ENCODE assay signal across 9 cellular contexts in genomic region chr15:39193611-39194010, GRCh38.
"Had no signal": no experiment of that assay in that cellular context is flagged by ENCODE, and none has a peak within 500 bp of the region (broad histone marks: within the 10 kb centered on the region; RNA-seq: fewer than 3 reads in every experiment).

No MANE protein-coding gene starts in this region.

- H3K9me3 ChIP-seq: heart left ventricle, left ventricle myocardium inferior, uterus had no signal

- H3K4me3 Mint-ChIP-seq: T-helper 2 cell treated with Interferon-gamma antibody and Interleukin-4, amounts not matched to agents 5 μg/mL and 100 μg/mL, for 36 hours had no signal

- H3K36me3 ChIP-seq: heart left ventricle, left ventricle myocardium inferior, uterus had no signal

- H3K36me3 Mint-ChIP-seq: activated naive CD4-positive, alpha-beta T cell treated with anti-CD3 and anti-CD28 coated beads, Interleukin-2, amount 50 U/mL, for 72 hours had no signal

- H3K4me1 ChIP-seq: left ventricle myocardium inferior had no signal

- H3K4me3 ChIP-seq: heart left ventricle, left ventricle myocardium inferior, uterus had no signal

- H3K27me3 ChIP-seq: heart left ventricle, uterus had no signal

- DNase-seq: activated T-cell treated with anti-CD3 and anti-CD28 coated beads, Interleukin-2, amount 50 U/mL, for 1 hour; anterior cingulate cortex; heart left ventricle; left ventricle myocardium inferior; posterior cingulate gyrus; small intestine; uterus had no signal

- H3K27ac ChIP-seq: heart left ventricle, left ventricle myocardium inferior had no signal

- H3K27ac Mint-ChIP-seq: activated naive CD4-positive, alpha-beta T cell treated with anti-CD3 and anti-CD28 coated beads, Interleukin-2, amount 50 U/mL, for 72 hours; T-helper 2 cell treated with Interferon-gamma antibody and Interleukin-4, amounts not matched to agents 5 μg/mL and 100 μg/mL, for 36 hours had no signal

- H3K9me3 Mint-ChIP-seq: activated naive CD4-positive, alpha-beta T cell treated with anti-CD3 and anti-CD28 coated beads, Interleukin-2, amount 50 U/mL, for 72 hours; T-helper 2 cell treated with Interferon-gamma antibody and Interleukin-4, amounts not matched to agents 5 μg/mL and 100 μg/mL, for 36 hours had no signal

- ATAC-seq: activated naive CD4-positive, alpha-beta T cell treated with anti-CD3 and anti-CD28 coated beads, Interleukin-2, amount 50 U/mL, for 72 hours; heart left ventricle had no signal
